ENCODE assay signal across 15 cellular contexts in genomic region chr2:111222204-111222866, GRCh38.
"Had no signal": no experiment of that assay in that cellular context is flagged by ENCODE, and none has a peak within 500 bp of the region (broad histone marks: within the 10 kb centered on the region; RNA-seq: fewer than 3 reads in every experiment).

No MANE protein-coding gene starts in this region.

- H3K4me1 Mint-ChIP-seq: activated CD4-positive, alpha-beta memory T cell treated with anti-CD3 and anti-CD28 coated beads, Interleukin-2, amount 10 ng/mL, durations not matched to agents 7 days and 5 days; activated naive CD4-positive, alpha-beta T cell treated with anti-CD3 and anti-CD28 coated beads, Interleukin-2, amount 50 U/mL, for 24 hours; T-cell had no signal

- H3K4me3 Mint-ChIP-seq: activated CD4-positive, alpha-beta memory T cell treated with anti-CD3 and anti-CD28 coated beads, Interleukin-2, amount 10 ng/mL, durations not matched to agents 7 days and 5 days; activated naive CD4-positive, alpha-beta T cell treated with anti-CD3 and anti-CD28 coated beads, Interleukin-2, amount 50 U/mL, for 24 hours; nephron; stimulated activated naive CD8-positive, alpha-beta T cell treated with anti-CD3 and anti-CD28 coated beads, Interleukin-15, amount 100 ng/mL, for 72 hours; T-cell had no signal

- FAIRE-seq: endometrium, islet of Langerhans had no signal

- H3K9me3 ChIP-seq: prostate gland had no signal

- H3K36me3 ChIP-seq: prostate gland had no signal

- H3K36me3 Mint-ChIP-seq: activated naive CD4-positive, alpha-beta T cell treated with anti-CD3 and anti-CD28 coated beads, Interleukin-2, amount 50 U/mL, for 24 hours; T-cell had no signal

- DNase-seq: activated CD4-positive, alpha-beta memory T cell treated with anti-CD3 and anti-CD28 coated beads, Interleukin-2, amount 10 ng/mL, durations not matched to agents 7 days and 5 days; activated effector memory CD4-positive, alpha-beta T cell treated with anti-CD3 and anti-CD28 coated beads, Interleukin-2, amount 50 U/mL, for 16 hours; activated T-cell treated with anti-CD3 and anti-CD28 coated beads, Interleukin-2, amount 50 U/mL, for 48 hours; mesenchymal stem cell; right cardiac atrium; stimulated activated naive CD8-positive, alpha-beta T cell treated with anti-CD3 and anti-CD28 coated beads, Interleukin-15, amount 100 ng/mL, for 72 hours; T-cell; T1000 had no signal

- H3K4me3 ChIP-seq: prostate gland, skin epidermis had no signal

- H3K27ac ChIP-seq: prostate gland, skin epidermis had no signal

- H3K4me1 ChIP-seq: prostate gland had no signal

- ATAC-seq: esophagus mucosa; right cardiac atrium; stimulated activated naive CD8-positive, alpha-beta T cell treated with anti-CD3 and anti-CD28 coated beads, Interleukin-15, amount 100 ng/mL, for 72 hours; T-cell had no signal

- H3K27ac Mint-ChIP-seq: activated CD4-positive, alpha-beta memory T cell treated with anti-CD3 and anti-CD28 coated beads, Interleukin-2, amount 10 ng/mL, durations not matched to agents 7 days and 5 days; activated naive CD4-positive, alpha-beta T cell treated with anti-CD3 and anti-CD28 coated beads, Interleukin-2, amount 50 U/mL, for 24 hours; nephron; stimulated activated naive CD8-positive, alpha-beta T cell treated with anti-CD3 and anti-CD28 coated beads, Interleukin-15, amount 100 ng/mL, for 72 hours; T-cell had no signal
